Comparison of ENCODE assay signal across 1 cellular context in the genomic region with DNA sequence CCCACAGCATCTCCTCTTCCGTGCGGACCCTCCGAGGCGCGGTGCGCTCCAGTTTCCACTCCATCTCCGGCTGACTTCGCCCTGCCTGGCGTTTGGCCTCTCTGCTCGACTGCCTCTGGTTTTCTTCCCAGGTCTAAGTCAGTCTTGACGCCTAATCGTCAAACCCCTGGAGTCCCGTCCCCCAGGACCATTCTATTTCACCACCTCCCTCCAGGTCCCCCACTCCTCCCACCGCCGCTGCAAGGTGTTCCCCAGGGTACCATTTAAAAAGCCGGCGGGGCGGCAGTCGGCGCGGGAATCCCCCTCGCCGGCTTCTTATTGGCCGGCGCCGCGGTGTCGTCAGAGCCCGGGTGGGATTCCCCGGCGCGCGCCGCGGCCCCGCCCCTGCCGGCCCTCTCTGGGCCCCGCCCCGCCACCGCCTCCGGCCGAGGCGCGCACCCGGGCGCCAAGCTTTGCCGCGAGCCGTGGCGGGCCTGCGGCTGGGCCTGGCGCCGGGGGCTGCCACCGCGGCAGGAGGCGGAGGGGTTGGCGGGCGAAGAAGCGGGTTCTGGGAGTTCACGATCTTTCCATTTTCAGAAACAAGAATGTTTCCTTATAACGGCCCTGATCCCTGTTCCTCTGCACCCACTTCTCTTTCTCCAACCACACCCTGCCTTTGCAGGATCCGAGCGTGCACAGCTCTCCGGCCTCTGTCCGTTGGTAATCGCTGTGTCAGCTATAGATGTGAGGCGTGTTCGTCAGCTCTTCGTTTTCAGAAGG.
A peak's percentile ranks its signal among the peaks of the same experiment; 100 is the strongest.
TF ChIP-seq lines count a peak whose summit lies in the region.

A gene with protein sequence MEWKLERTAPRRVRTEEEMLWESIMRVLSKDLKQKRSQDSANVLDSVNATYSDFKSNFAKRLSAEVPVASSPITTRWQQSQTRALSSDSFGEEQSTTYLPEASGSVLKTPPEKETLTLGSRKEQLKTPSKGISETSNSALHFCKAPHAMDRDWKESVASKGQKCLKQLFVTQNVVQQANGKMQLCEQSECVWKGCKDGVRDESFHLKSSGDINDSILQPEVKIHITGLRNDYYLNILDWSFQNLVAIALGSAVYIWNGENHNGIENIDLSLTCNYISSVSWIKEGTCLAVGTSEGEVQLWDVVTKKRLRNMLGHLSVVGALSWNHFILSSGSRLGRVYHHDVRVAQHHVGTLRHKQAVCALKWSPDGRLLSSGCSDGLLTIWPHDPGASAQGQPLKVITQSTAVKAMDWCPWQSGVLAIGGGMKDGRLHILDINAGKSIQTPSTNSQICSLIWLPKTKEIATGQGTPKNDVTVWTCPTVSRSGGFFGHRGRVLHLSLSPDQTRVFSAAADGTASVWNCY (minus strand): TSS at position 241 of the 759 bp plus-strand sequence. CDS start 177 bp downstream, at position 64.

TF ChIP-seq in GM12878, 131 proteins besides CTCF, POLR2A, EP300 and RAD21 (continued from another document):
- TF ChIP-seq IRF4 (IDR thresholded peaks at IDR 0.05; ENCODE audit: low read depth, low read length) = no peak
- TF ChIP-seq BMI1 (IDR thresholded peaks at IDR 0.05; ENCODE audit: borderline replicate concordance) = peak; percentile 65; the same call in 1 of the 2 replicates
- no peak for TF ChIP-seq ZNF217 (IDR thresholded peaks at IDR 0.05)
- TF ChIP-seq, protein P1, sequence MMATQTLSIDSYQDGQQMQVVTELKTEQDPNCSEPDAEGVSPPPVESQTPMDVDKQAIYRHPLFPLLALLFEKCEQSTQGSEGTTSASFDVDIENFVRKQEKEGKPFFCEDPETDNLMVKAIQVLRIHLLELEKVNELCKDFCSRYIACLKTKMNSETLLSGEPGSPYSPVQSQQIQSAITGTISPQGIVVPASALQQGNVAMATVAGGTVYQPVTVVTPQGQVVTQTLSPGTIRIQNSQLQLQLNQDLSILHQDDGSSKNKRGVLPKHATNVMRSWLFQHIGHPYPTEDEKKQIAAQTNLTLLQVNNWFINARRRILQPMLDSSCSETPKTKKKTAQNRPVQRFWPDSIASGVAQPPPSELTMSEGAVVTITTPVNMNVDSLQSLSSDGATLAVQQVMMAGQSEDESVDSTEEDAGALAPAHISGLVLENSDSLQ (IDR thresholded peaks at IDR 0.05) = no peak
- no peak for TF ChIP-seq ATF7 (IDR thresholded peaks at IDR 0.05; ENCODE audit: low read depth)
- TF ChIP-seq GATAD2B (conservative IDR thresholded peaks at IDR 0.05; ENCODE audit: low read depth) = 0 out of 2 replicates have a peak, but pooled peaks have one; percentile 34
- 0 out of 2 replicates have a peak, but pooled peaks have one; percentile 20 for TF ChIP-seq CHD2 (IDR thresholded peaks at IDR 0.05; ENCODE audit: borderline replicate concordance, low read depth, low read length)
- TF ChIP-seq, protein P2, sequence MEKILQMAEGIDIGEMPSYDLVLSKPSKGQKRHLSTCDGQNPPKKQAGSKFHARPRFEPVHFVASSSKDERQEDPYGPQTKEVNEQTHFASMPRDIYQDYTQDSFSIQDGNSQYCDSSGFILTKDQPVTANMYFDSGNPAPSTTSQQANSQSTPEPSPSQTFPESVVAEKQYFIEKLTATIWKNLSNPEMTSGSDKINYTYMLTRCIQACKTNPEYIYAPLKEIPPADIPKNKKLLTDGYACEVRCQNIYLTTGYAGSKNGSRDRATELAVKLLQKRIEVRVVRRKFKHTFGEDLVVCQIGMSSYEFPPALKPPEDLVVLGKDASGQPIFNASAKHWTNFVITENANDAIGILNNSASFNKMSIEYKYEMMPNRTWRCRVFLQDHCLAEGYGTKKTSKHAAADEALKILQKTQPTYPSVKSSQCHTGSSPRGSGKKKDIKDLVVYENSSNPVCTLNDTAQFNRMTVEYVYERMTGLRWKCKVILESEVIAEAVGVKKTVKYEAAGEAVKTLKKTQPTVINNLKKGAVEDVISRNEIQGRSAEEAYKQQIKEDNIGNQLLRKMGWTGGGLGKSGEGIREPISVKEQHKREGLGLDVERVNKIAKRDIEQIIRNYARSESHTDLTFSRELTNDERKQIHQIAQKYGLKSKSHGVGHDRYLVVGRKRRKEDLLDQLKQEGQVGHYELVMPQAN (conservative IDR thresholded peaks at IDR 0.05) = peak; percentile 57
- peak; percentile 52; the same call in 1 of the 2 replicates for TF ChIP-seq IKZF1 (conservative IDR thresholded peaks at IDR 0.05)
- peak; percentile 66 for TF ChIP-seq MEF2B (IDR thresholded peaks at IDR 0.05; ENCODE audit: partially characterized antibody, poor library complexity, severe bottlenecking)
- peak; percentile 66 for TF ChIP-seq SIN3A (IDR thresholded peaks at IDR 0.05; ENCODE audit: low read depth, low read length)
- 0 out of 2 replicates have a peak, but pooled peaks have one; percentile 23 for TF ChIP-seq RB1 (IDR thresholded peaks at IDR 0.05; ENCODE audit: borderline replicate concordance)
- no peak for TF ChIP-seq FOXK2 (IDR thresholded peaks at IDR 0.05)
- TF ChIP-seq HDAC6 (IDR thresholded peaks at IDR 0.05; ENCODE audit: unreplicated experiment) = no peak
- TF ChIP-seq SRF (IDR thresholded peaks at IDR 0.05; ENCODE audit: low read depth in 2 of 2, low read length in 2 of 2) = no peak
- peak; percentile 57; the same call in 1 of the 2 replicates for TF ChIP-seq CREB1 (IDR thresholded peaks at IDR 0.05; ENCODE audit: low read depth)
- no peak for TF ChIP-seq NRF1 (conservative IDR thresholded peaks at IDR 0.05; ENCODE audit: low read depth, low read length)
- TF ChIP-seq STAT1 (conservative IDR thresholded peaks at IDR 0.05) = no peak
- peak; percentile 59; the same call in 1 of the 2 replicates for TF ChIP-seq MXI1 (IDR thresholded peaks at IDR 0.05; ENCODE audit: low read depth, low read length)
